In genomic region chr16:29915590-29916247, GRCh38 we compare ENCODE assay signal across 13 cellular contexts. TPM values are rescaled to one million over a fixed set of nuclear protein-coding genes. Genes with fewer than 3 reads are reported as not detected.
DNase-seq lines count a peak whose midpoint lies in the region; ATAC-seq and TF ChIP-seq lines count a peak whose summit lies in the region.
"Had no signal": no experiment of that assay in that cellular context is flagged by ENCODE, and none has a peak within 500 bp of the region (broad histone marks: within the 10 kb centered on the region; RNA-seq: fewer than 3 reads in every experiment).

No MANE protein-coding gene starts in this region.

- H3K27ac ChIP-seq in tibial artery = no peak overlapping the region
- H3K27ac ChIP-seq: parathyroid adenoma had no signal

- H3K27me3 ChIP-seq in tibial artery = no peaks in the 10 kb centered on the region
- H3K27me3 ChIP-seq: dorsolateral prefrontal cortex had no signal

- no peaks in the 10 kb centered on the region for H3K9me3 Mint-ChIP-seq in stimulated activated naive CD8-positive, alpha-beta T cell treated with anti-CD3 and anti-CD28 coated beads, Interleukin-15, Interleukin-2, amounts not matched to agents 100 ng/mL and 50 ng/mL, for 24 hours
- no peaks in the 10 kb centered on the region for H3K9me3 Mint-ChIP-seq in endothelial cell (ENCODE audit: unreplicated experiment)
- H3K9me3 Mint-ChIP-seq: activated B cell treated with CpG ODN at 0.5 μM for 24 hours, IgD-negative memory B cell had no signal

- H3K4me1 ChIP-seq in tibial artery = no peaks in the 10 kb centered on the region

- no peak for DNase-seq in stimulated activated naive CD8-positive, alpha-beta T cell treated with anti-CD3 and anti-CD28 coated beads, Interleukin-15, Interleukin-2, amounts not matched to agents 100 U/mL and 50 U/mL, for 24 hours
- DNase-seq in epithelial cell of esophagus (ENCODE audit: low read depth) (peak; percentile 42), tibial artery (no peak), G401 (ENCODE audit: low spot score) (no peak), endothelial cell (ENCODE audit: low spot score) (no peak)
- DNase-seq: activated B cell treated with CpG ODN at 0.5 μM for 24 hours; NCI-H1105 treated with DMSO at 0.1 percent for 48 hours; NCI-H446; stimulated activated CD4-positive, alpha-beta T cell treated with anti-CD3 and anti-CD28 coated beads, Interleukin-15, amount 100 ng/mL, for 24 hours had no signal

- no peak for ATAC-seq in stimulated activated naive CD8-positive, alpha-beta T cell treated with anti-CD3 and anti-CD28 coated beads, Interleukin-15, Interleukin-2, amounts not matched to agents 100 U/mL and 50 U/mL, for 24 hours

- H3K27me3 Mint-ChIP-seq in stimulated activated naive CD8-positive, alpha-beta T cell treated with anti-CD3 and anti-CD28 coated beads, Interleukin-15, Interleukin-2, amounts not matched to agents 100 ng/mL and 50 ng/mL, for 24 hours = no peaks in the 10 kb centered on the region
- peaks cover 2% of the 10 kb centered on the region for H3K27me3 Mint-ChIP-seq in endothelial cell (ENCODE audit: unreplicated experiment)
- H3K27me3 Mint-ChIP-seq: activated B cell treated with CpG ODN at 0.5 μM for 24 hours, IgD-negative memory B cell had no signal

- H3K4me3 ChIP-seq in epithelial cell of esophagus (ENCODE audit: low read length) (no peak overlapping the region), tibial artery (no peak overlapping the region)
- H3K4me3 ChIP-seq: dorsolateral prefrontal cortex had no signal

- H3K27ac Mint-ChIP-seq in stimulated activated naive CD8-positive, alpha-beta T cell treated with anti-CD3 and anti-CD28 coated beads, Interleukin-15, Interleukin-2, amounts not matched to agents 100 ng/mL and 50 ng/mL, for 24 hours = peak overlapping the region; percentile 50
- no peak overlapping the region for H3K27ac Mint-ChIP-seq in endothelial cell (ENCODE audit: unreplicated experiment)
- H3K27ac Mint-ChIP-seq: activated B cell treated with CpG ODN at 0.5 μM for 24 hours had no signal

- intact Hi-C loops in tibial artery (cut with DNase I; ENCODE audit: low total_unique reads) = no loop called here

- H3K36me3 Mint-ChIP-seq in stimulated activated naive CD8-positive, alpha-beta T cell treated with anti-CD3 and anti-CD28 coated beads, Interleukin-15, Interleukin-2, amounts not matched to agents 100 ng/mL and 50 ng/mL, for 24 hours (ENCODE audit: low read depth) = peaks cover 50% of the 10 kb centered on the region
- peaks cover 28% of the 10 kb centered on the region for H3K36me3 Mint-ChIP-seq in endothelial cell (ENCODE audit: low read depth, unreplicated experiment)

- no peak overlapping the region for H3K4me3 Mint-ChIP-seq in stimulated activated naive CD8-positive, alpha-beta T cell treated with anti-CD3 and anti-CD28 coated beads, Interleukin-15, Interleukin-2, amounts not matched to agents 100 ng/mL and 50 ng/mL, for 24 hours
- no peak overlapping the region for H3K4me3 Mint-ChIP-seq in endothelial cell (ENCODE audit: unreplicated experiment)
- H3K4me3 Mint-ChIP-seq: activated B cell treated with CpG ODN at 0.5 μM for 24 hours, IgD-negative memory B cell had no signal

- H3K4me1 Mint-ChIP-seq in stimulated activated naive CD8-positive, alpha-beta T cell treated with anti-CD3 and anti-CD28 coated beads, Interleukin-15, Interleukin-2, amounts not matched to agents 100 ng/mL and 50 ng/mL, for 24 hours (ENCODE audit: low read depth) = peaks cover 16% of the 10 kb centered on the region
- H3K4me1 Mint-ChIP-seq in endothelial cell (ENCODE audit: unreplicated experiment) = no peaks in the 10 kb centered on the region

- in situ Hi-C loops in G401 (cut with HindIII; ENCODE audit: low sequenced_read_pairs) = no loop called here

- TF ChIP-seq CTCF in epithelial cell of esophagus (IDR thresholded peaks at IDR 0.05; ENCODE audit: insufficient read depth, low read depth, low read length, missing control alignments) (no peak), tibial artery (IDR thresholded peaks at IDR 0.05) (no peak), endothelial cell (IDR thresholded peaks at IDR 0.05; ENCODE audit: unreplicated experiment) (no peak)

- H3K36me3 ChIP-seq in tibial artery = peaks cover 0 to 57% (median 17%) of the 10 kb centered on the region in 3 donors

- no peaks in the 10 kb centered on the region for H3K9me3 ChIP-seq in tibial artery

RNA-seq across cellular contexts. Expression of gene KCTD13, which starts 10.3 kb away (rescaled TPM):
- 3.2 and 3.9 TPM in 2 replicates for total RNA-seq in G401 (2014; rRNA removed; shearing (Covaris generic))
- 25.8 TPM for total RNA-seq in endothelial cell (ENCODE audit: unreplicated experiment)

RNA-seq across cellular contexts. Expression of gene ASPHD1, which starts 15.4 kb away (rescaled TPM):
- total RNA-seq in G401 (2014; rRNA removed; shearing (Covaris generic)) = 25.5 and 28.5 TPM in 2 replicates
- total RNA-seq in endothelial cell (ENCODE audit: unreplicated experiment) = 3.0 TPM
- total RNA-seq: activated B cell treated with CpG ODN at 0.5 μM for 24 hours had no signal

RNA-seq across cellular contexts. Expression of gene SEZ6L2, which starts 16.4 kb away (rescaled TPM):
- total RNA-seq in G401 (2014; rRNA removed; shearing (Covaris generic)) = 43.5 and 50.4 TPM in 2 replicates
- total RNA-seq in endothelial cell (ENCODE audit: unreplicated experiment) = 34.2 TPM
- total RNA-seq: activated B cell treated with CpG ODN at 0.5 μM for 24 hours had no signal

RNA-seq across cellular contexts. Expression of gene TMEM219, which starts 46.2 kb away (rescaled TPM):
- total RNA-seq in G401 (2014; rRNA removed; shearing (Covaris generic)) = 78.5 and 123 TPM in 2 replicates
- 217 TPM for total RNA-seq in endothelial cell (ENCODE audit: unreplicated experiment)

RNA-seq across cellular contexts. Expression of gene CDIPT, which starts 52.7 kb away (rescaled TPM):
- 47.7 and 56.2 TPM in 2 replicates for total RNA-seq in G401 (2014; rRNA removed; shearing (Covaris generic))
- total RNA-seq in endothelial cell (ENCODE audit: unreplicated experiment) = 85.0 TPM
